In the genomic region with DNA sequence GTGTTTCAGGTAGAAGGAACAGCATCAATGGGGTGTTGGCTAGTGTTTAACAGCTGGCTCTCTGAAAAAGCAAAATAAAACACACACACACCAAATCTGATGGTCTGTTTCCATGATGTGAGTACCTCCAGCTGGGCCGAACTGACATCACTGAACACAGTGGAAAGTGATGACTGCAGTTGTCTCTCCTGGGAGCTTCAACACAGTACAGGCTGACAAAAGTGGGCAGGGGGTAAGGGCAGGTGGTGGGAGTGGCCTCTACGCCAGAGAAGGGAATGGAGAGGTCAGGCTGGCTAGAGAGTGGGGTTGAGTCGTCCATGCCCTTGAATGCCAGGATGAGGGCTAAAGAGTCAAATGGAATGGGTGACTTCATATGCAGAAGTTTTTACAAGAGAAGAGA, we compare ENCODE assay signal across 21 cellular contexts. TPM values are rescaled to one million over a fixed set of nuclear protein-coding genes. Genes with fewer than 3 reads are reported as not detected.
"Had no signal": no experiment of that assay in that cellular context is flagged by ENCODE, and none has a peak within 500 bp of the region (broad histone marks: within the 10 kb centered on the region; RNA-seq: fewer than 3 reads in every experiment).

No MANE protein-coding gene starts in this region.

- H3K36me3 Mint-ChIP-seq: activated naive CD4-positive, alpha-beta T cell treated with anti-CD3 and anti-CD28 coated beads, Interleukin-2, amount 50 U/mL, for 24 hours; brain had no signal

- DNase-seq: activated CD4-positive, alpha-beta T cell treated with anti-CD3 and anti-CD28 coated beads for 4 hours; activated CD8-positive, alpha-beta memory T cell treated with anti-CD3 and anti-CD28 coated beads, Interleukin-2, amount 50 U/mL, for 4 hours; activated CD8-positive, alpha-beta T cell treated with anti-CD3 and anti-CD28 coated beads for 36 hours; amygdala; Karpas-422; NCI-H1105 treated with DMSO at 0.1 percent for 48 hours; NCI-H1436 treated with DMSO at 0.1 percent for 48 hours; NCI-H187; NCI-H2081; NCI-H446; NCI-H524; PC-3; SHP77 had no signal

- H3K36me3 ChIP-seq: cardiac muscle cell had no signal

- H3K27me3 Mint-ChIP-seq: activated CD8-positive, alpha-beta T cell treated with anti-CD3 and anti-CD28 coated beads for 36 hours; activated naive CD4-positive, alpha-beta T cell treated with anti-CD3 and anti-CD28 coated beads, Interleukin-2, amount 50 U/mL, for 24 hours had no signal

- H3K27ac ChIP-seq: cardiac muscle cell had no signal

- FAIRE-seq: astrocyte, RCC 7860 had no signal

- H3K9me3 Mint-ChIP-seq: activated CD8-positive, alpha-beta T cell treated with anti-CD3 and anti-CD28 coated beads for 36 hours; activated naive CD4-positive, alpha-beta T cell treated with anti-CD3 and anti-CD28 coated beads, Interleukin-2, amount 50 U/mL, for 24 hours; T-helper 1 cell treated with Interleukin-12 subunit alpha and Interleukin-12 subunit beta and Interleukin-4 antibody, amounts not matched to agents 30 μg/mL and 1 μg/mL, for 36 hours had no signal

- H3K4me3 ChIP-seq: cardiac muscle cell had no signal

- ATAC-seq: activated CD4-positive, CD25-positive, alpha-beta regulatory T cell treated with anti-CD3 and anti-CD28 coated beads, Interleukin-2, amount 50 U/mL, for 24 hours; activated CD8-positive, alpha-beta T cell treated with anti-CD3 and anti-CD28 coated beads for 36 hours; PC-3 had no signal

- H3K27ac Mint-ChIP-seq: activated CD8-positive, alpha-beta T cell treated with anti-CD3 and anti-CD28 coated beads for 36 hours; activated naive CD4-positive, alpha-beta T cell treated with anti-CD3 and anti-CD28 coated beads, Interleukin-2, amount 50 U/mL, for 24 hours; brain; T-helper 1 cell treated with Interleukin-12 subunit alpha and Interleukin-12 subunit beta and Interleukin-4 antibody, amounts not matched to agents 30 μg/mL and 1 μg/mL, for 36 hours had no signal

- H3K27me3 ChIP-seq: cardiac muscle cell had no signal

- H3K4me3 Mint-ChIP-seq: activated CD8-positive, alpha-beta T cell treated with anti-CD3 and anti-CD28 coated beads for 36 hours; activated naive CD4-positive, alpha-beta T cell treated with anti-CD3 and anti-CD28 coated beads, Interleukin-2, amount 50 U/mL, for 24 hours; brain; T-helper 1 cell treated with Interleukin-12 subunit alpha and Interleukin-12 subunit beta and Interleukin-4 antibody, amounts not matched to agents 30 μg/mL and 1 μg/mL, for 36 hours had no signal

RNA-seq across cellular contexts. Expression of a gene that starts 8.0 kb away (rescaled TPM):
- total RNA-seq: activated CD8-positive, alpha-beta T cell treated with anti-CD3 and anti-CD28 coated beads for 36 hours; astrocyte; cardiac muscle cell; PC-3; SK-MEL-5 had no signal
- polyA plus RNA-seq: cardiac muscle cell had no signal
